In the genomic region with DNA sequence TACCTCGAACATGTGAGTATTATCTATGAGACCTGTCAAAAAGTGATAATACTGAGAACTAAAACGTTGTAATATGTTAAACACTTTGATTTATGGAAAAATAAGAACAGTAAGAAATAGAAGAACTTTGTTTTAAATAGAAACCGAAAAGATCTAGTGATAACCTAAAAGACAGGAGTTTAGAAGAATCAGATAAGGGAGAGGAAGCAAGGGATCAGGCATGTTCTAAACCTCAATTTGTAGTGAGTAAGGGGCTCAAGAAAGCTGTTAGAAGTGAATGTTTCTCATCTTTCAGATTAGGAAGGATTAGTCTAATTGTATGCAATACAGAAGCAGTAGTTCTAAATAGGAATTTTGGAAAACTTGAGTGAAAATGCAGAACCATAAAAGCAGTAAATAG, we compare ENCODE assay signal across 26 cellular contexts.
"Had no signal": no experiment of that assay in that cellular context is flagged by ENCODE, and none has a peak within 500 bp of the region (broad histone marks: within the 10 kb centered on the region; RNA-seq: fewer than 3 reads in every experiment).

No MANE protein-coding gene starts in this region.

- H3K9me3 ChIP-seq: colonic mucosa, esophagus squamous epithelium, heart right ventricle, prostate gland, right atrium auricular region, thoracic aorta, tibial nerve, upper lobe of left lung had no signal

- H3K27ac ChIP-seq: colonic mucosa, esophagus squamous epithelium, heart right ventricle, prostate gland, right atrium auricular region, thoracic aorta, tibial nerve, upper lobe of left lung had no signal

- H3K4me3 ChIP-seq: colonic mucosa, esophagus squamous epithelium, heart right ventricle, lung, prostate gland, right atrium auricular region, thoracic aorta, tibial nerve, upper lobe of left lung had no signal

- H3K27me3 Mint-ChIP-seq: dendritic cell treated with granulocyte-macrophage colony-stimulating factor and Interleukin-4, amounts not matched to agents 40 ng/mL and 50 ng/mL, for 4 days; naive thymus-derived CD4-positive, alpha-beta T cell; stimulated activated memory B cell treated with anti-CD40 and anti-IgM and Interleukin-4, amounts not matched to agents 10 μg/mL and 1 μg/mL and 100 μg/mL, for 72 hours had no signal

- H3K4me3 Mint-ChIP-seq: dendritic cell treated with granulocyte-macrophage colony-stimulating factor and Interleukin-4, amounts not matched to agents 40 ng/mL and 50 ng/mL, for 4 days; naive thymus-derived CD4-positive, alpha-beta T cell; nephron; stimulated activated memory B cell treated with anti-CD40 and anti-IgM and Interleukin-4, amounts not matched to agents 10 μg/mL and 1 μg/mL and 100 μg/mL, for 72 hours had no signal

- H3K4me1 ChIP-seq: colonic mucosa, esophagus squamous epithelium, prostate gland, right atrium auricular region, tibial nerve, upper lobe of left lung had no signal

- H3K4me1 Mint-ChIP-seq: stimulated activated memory B cell treated with anti-CD40 and anti-IgM and Interleukin-4, amounts not matched to agents 10 μg/mL and 1 μg/mL and 100 μg/mL, for 72 hours had no signal

- H3K27ac Mint-ChIP-seq: dendritic cell treated with granulocyte-macrophage colony-stimulating factor and Interleukin-4, amounts not matched to agents 40 ng/mL and 50 ng/mL, for 4 days; naive thymus-derived CD4-positive, alpha-beta T cell; nephron; stimulated activated memory B cell treated with anti-CD40 and anti-IgM and Interleukin-4, amounts not matched to agents 10 μg/mL and 1 μg/mL and 100 μg/mL, for 72 hours had no signal

- H3K36me3 ChIP-seq: colonic mucosa, prostate gland had no signal

- H3K9me3 Mint-ChIP-seq: dendritic cell treated with granulocyte-macrophage colony-stimulating factor and Interleukin-4, amounts not matched to agents 40 ng/mL and 50 ng/mL, for 4 days; nephron; stimulated activated memory B cell treated with anti-CD40 and anti-IgM and Interleukin-4, amounts not matched to agents 10 μg/mL and 1 μg/mL and 100 μg/mL, for 72 hours had no signal

- DNase-seq: colonic mucosa; effector memory CD4-positive, alpha-beta T cell; esophagus squamous epithelium; foreskin melanocyte; glutamatergic neuron; heart right ventricle; hippocampal formation; kidney glomerular epithelial cell; left colon; left ventricle myocardium superior; mesenchymal stem cell; midbrain; naive thymus-derived CD4-positive, alpha-beta T cell; nucleus accumbens; stimulated activated CD4-positive, alpha-beta T cell treated with anti-CD3 and anti-CD28 coated beads, Interleukin-2, amount 100 ng/mL, for 24 hours; stimulated activated CD4-positive, alpha-beta T cell treated with anti-CD3 and anti-CD28 coated beads, Interleukin-4, amount 100 ng/mL, for 24 hours; stimulated activated naive CD8-positive, alpha-beta T cell treated with anti-CD3 and anti-CD28 coated beads, Interleukin-15, Interleukin-2, amounts not matched to agents 100 U/mL and 50 U/mL, for 24 hours; upper lobe of left lung had no signal
